ENCODE assay signal across 8 cellular contexts in genomic region chr4:17781072-17781830, GRCh38. TPM values are rescaled to one million over a fixed set of nuclear protein-coding genes. Genes with fewer than 3 reads are reported as not detected.
DNase-seq lines count a peak whose midpoint lies in the region; ATAC-seq and TF ChIP-seq lines count a peak whose summit lies in the region.

Gene FAM184B, minus strand, starts transcription at chr4:17781621. Its CDS starts 322 bp downstream, at chr4:17781299.

- H2BK5ac ChIP-seq in mesendoderm (ENCODE audit: low read length): no peak within 1 kb of the TSS

- peak within 1 kb of the TSS; percentile 59 for H3K56ac ChIP-seq in mesendoderm (ENCODE audit: low read length)

- no peak for ATAC-seq in GM18498 (IDR thresholded peaks at IDR 0.05; ENCODE audit: unreplicated experiment)
- no peak for ATAC-seq in GM21381 (IDR thresholded peaks at IDR 0.05; ENCODE audit: unreplicated experiment)
- no peak for ATAC-seq in HG02798 (IDR thresholded peaks at IDR 0.05; ENCODE audit: poor library complexity, unreplicated experiment)

- H3K79me2 ChIP-seq in mesendoderm (ENCODE audit: control insufficient read depth, insufficient read depth, low read length): no peaks in the 10 kb centered on the region

- peak within 1 kb of the TSS; percentile 21 for H3K9ac ChIP-seq in mesendoderm (ENCODE audit: low read length)

- no peaks in the 10 kb centered on the region for H3K36me3 ChIP-seq in mesendoderm (ENCODE audit: control insufficient read depth, insufficient read depth, low read length)

- no peak within 1 kb of the TSS for H4K8ac ChIP-seq in mesendoderm (ENCODE audit: low read depth, low read length)

- H3K23ac ChIP-seq in mesendoderm (ENCODE audit: low read length): peak within 1 kb of the TSS; percentile 45

- H3K4me3 ChIP-seq in HL-60 (replicated peaks; ENCODE audit: insufficient read depth, low read length): peak within 1 kb of the TSS; percentile 10
- H3K4me3 ChIP-seq in mesendoderm (ENCODE audit: low read length): no peak within 1 kb of the TSS

- H3K4me1 ChIP-seq in mesendoderm (ENCODE audit: control insufficient read depth, low read depth, low read length): no peaks in the 10 kb centered on the region

- peak; percentile 29 for DNase-seq in AG08396 (ENCODE audit: low spot score)
- DNase-seq in HL-60 (ENCODE audit: low read depth in 1 of 2, low spot score in 1 of 2): no peak
- DNase-seq in dermis blood vessel endothelial cell: peak; percentile 16
- DNase-seq in mesendoderm: peak; percentile 29
- DNase-seq in activated gamma-delta T cell (lab: John Stamatoyannopoulos, UW): no peak

- no peaks in the 10 kb centered on the region for H3K79me1 ChIP-seq in mesendoderm (ENCODE audit: low read length)

- H2BK120ac ChIP-seq in mesendoderm (ENCODE audit: low read depth, low read length): no peak within 1 kb of the TSS

- no peak within 1 kb of the TSS for H3K18ac ChIP-seq in mesendoderm (ENCODE audit: low read length)

- H2BK15ac ChIP-seq in mesendoderm (replicated peaks; ENCODE audit: low read depth): no peak within 1 kb of the TSS

- H3K27ac ChIP-seq in HL-60 (replicated peaks): no peak within 1 kb of the TSS
- no peak within 1 kb of the TSS for H3K27ac ChIP-seq in mesendoderm (ENCODE audit: low read depth, low read length)

- peak within 1 kb of the TSS; percentile 53 for H3K4me2 ChIP-seq in mesendoderm (ENCODE audit: low read length)

- H2AK5ac ChIP-seq in mesendoderm (ENCODE audit: low read length): no peak within 1 kb of the TSS

- no peak within 1 kb of the TSS for H4K5ac ChIP-seq in mesendoderm (ENCODE audit: low read length)

- no peak for TF ChIP-seq CTCF in HL-60 (IDR thresholded peaks at IDR 0.05; ENCODE audit: insufficient read depth, low read length)

- H3K27me3 ChIP-seq in HL-60 (ENCODE audit: insufficient read depth, poor library complexity, severe bottlenecking) (peaks cover 24% of the 10 kb centered on the region), mesendoderm (ENCODE audit: insufficient read depth, low read length, poor library complexity) (peaks cover 24% of the 10 kb centered on the region)

- no peak within 1 kb of the TSS for H3K4ac ChIP-seq in mesendoderm (ENCODE audit: low read depth, low read length)

- no CpG with 5 or more reads among the region's 75 CpGs for WGBS in mesendoderm (ENCODE audit: extremely low coverage, insufficient coverage, low lambda C conversion rate)

RNA-seq across cellular contexts. Expression of gene FAM184B, which starts in this region (rescaled TPM):
- total RNA-seq in dermis blood vessel endothelial cell: not detected in 2 replicates
- 0.14 TPM for polyA plus RNA-seq in mesendoderm (2013, experiment 1 of 2)
- polyA plus RNA-seq in mesendoderm (2013, experiment 2 of 2): 0.17 TPM

Comparison
In these comparisons a context has a peak if more than half of its experiments do, and no peak if none do; other contexts are left out.
1. Peak in DNase-seq in dermis blood vessel endothelial cell; RNA of the gene not detected or under 1 TPM.
2. DNase-seq: peak in AG08396 (single experiment) and mesendoderm (single experiment); none in HL-60 (0 of 2) and activated gamma-delta T cell (single experiment).